8 cellular contexts compared by ENCODE assay signal in genomic region chr16:88737298-88738166, GRCh38. TPM values are rescaled to one million over a fixed set of nuclear protein-coding genes. Genes with fewer than 3 reads are reported as not detected.
DNase-seq lines count a peak whose midpoint lies in the region; ATAC-seq, FAIRE-seq and TF ChIP-seq lines count a peak whose summit lies in the region.

No MANE protein-coding gene starts in this region.

- H3K9ac ChIP-seq in kidney (ENCODE audit: low read length in 2 of 2): no peak overlapping the region

- TF ChIP-seq POLR2A in GM18505 (IDR thresholded peaks at IDR 0.05; ENCODE audit: borderline replicate concordance, extremely low read depth, insufficient read depth, insufficient read length): no peak

- H3K36me3 ChIP-seq in brain microvascular endothelial cell (replicated peaks) (peaks cover 69% of the 10 kb centered on the region), kidney (ENCODE audit: control insufficient read depth in 1 of 2, insufficient read depth in 2 of 2, low read length in 2 of 2) (peaks cover 12% of the 10 kb centered on the region in 2 donors)

- no peak overlapping the region for H3K4me3 ChIP-seq in AG09309 (ENCODE audit: control insufficient read depth, low read depth, low read length)
- H3K4me3 ChIP-seq in WI38 (ENCODE audit: low read depth, low read length): no peak overlapping the region
- no peak overlapping the region for H3K4me3 ChIP-seq in brain microvascular endothelial cell (ENCODE audit: low read depth, low read length)
- no peak overlapping the region for H3K4me3 ChIP-seq in kidney (ENCODE audit: low read length in 2 of 2)

- H3K27ac ChIP-seq in brain microvascular endothelial cell (no peak overlapping the region), kidney (ENCODE audit: low read depth in 2 of 2, low read length in 2 of 2) (no peak overlapping the region)

- no peak for FAIRE-seq in kidney (lab: Jason Lieb, UNC)

- no peaks in the 10 kb centered on the region for H3K9me3 ChIP-seq in kidney (ENCODE audit: control insufficient read depth in 1 of 2, low read length in 2 of 2)

- DNase-seq in AG09309 (ENCODE audit: low read depth): no peak
- peak; percentile 57 for DNase-seq in LoVo (ENCODE audit: low spot score)
- peak; percentile 36 for DNase-seq in brain microvascular endothelial cell
- peak; percentile 92 for DNase-seq in kidney
- peak; percentile 56 to 82 for DNase-seq in stimulated activated CD4-positive, alpha-beta T cell treated with anti-CD3 and anti-CD28 coated beads, Interleukin-2, amount 100 ng/mL, for 48 hours

- peaks cover 0 to 7% of the 10 kb centered on the region in 2 donors for H3K4me1 ChIP-seq in kidney (ENCODE audit: control insufficient read depth in 1 of 2, insufficient read depth in 1 of 2, low read depth in 1 of 2, low read length in 2 of 2)

- no peaks in the 10 kb centered on the region for H3K27me3 ChIP-seq in brain microvascular endothelial cell (replicated peaks)

- ATAC-seq in GM18505 (IDR thresholded peaks at IDR 0.05; ENCODE audit: unreplicated experiment) (peak; percentile 46), GM19452 (IDR thresholded peaks at IDR 0.05; ENCODE audit: unreplicated experiment) (no peak)

- intact Hi-C loops in kidney (cut with DNase I): loop anchor here (5.0 kb wide), 1 partner anchor 45 kb away; no protein-coding TSS in a partner anchor

- peak; percentile 61 for TF ChIP-seq CTCF in AG09309 (IDR thresholded peaks at IDR 0.05; ENCODE audit: control insufficient read depth, insufficient read depth, low read depth, low read length, missing control alignments)
- TF ChIP-seq CTCF in WI38 (IDR thresholded peaks at IDR 0.05; ENCODE audit: low read depth, low read length): peak; percentile 89
- TF ChIP-seq CTCF in brain microvascular endothelial cell (IDR thresholded peaks at IDR 0.05; ENCODE audit: low read depth, low read length, missing control alignments): peak; percentile 77
- peak; percentile 97 for TF ChIP-seq CTCF in kidney (IDR thresholded peaks at IDR 0.05; ENCODE audit: borderline replicate concordance, extremely low read depth, insufficient read depth)

- in situ Hi-C loops in brain microvascular endothelial cell (cut with HindIII; ENCODE audit: low pct_ligation_motif_present, low sequenced_read_pairs): no loop called here

RNA-seq across cellular contexts. Expression of gene CTU2, which starts 31.2 kb away (rescaled TPM):
- 18.8 TPM for total RNA-seq in kidney
- polyA plus RNA-seq in kidney (ENCODE audit: insufficient read depth, low read depth, low replicate concordance): 11.1 TPM

RNA-seq across cellular contexts. Expression of gene RNF166, which starts 31.3 kb away (rescaled TPM):
- total RNA-seq in kidney: 31.4 TPM
- polyA plus RNA-seq in kidney (ENCODE audit: insufficient read depth, low read depth, low replicate concordance): 16.3 TPM

RNA-seq across cellular contexts. Expression of gene PIEZO1, which starts 47.5 kb away (rescaled TPM):
- 124 TPM for total RNA-seq in kidney
- 103 TPM for polyA plus RNA-seq in kidney (ENCODE audit: insufficient read depth, low read depth, low replicate concordance)

RNA-seq across cellular contexts. Expression of gene SNAI3, which starts 51.2 kb away (rescaled TPM):
- 2.3 TPM for total RNA-seq in kidney
- polyA plus RNA-seq in kidney (ENCODE audit: insufficient read depth, low read depth, low replicate concordance): 0.75 TPM
